In the genomic region with DNA sequence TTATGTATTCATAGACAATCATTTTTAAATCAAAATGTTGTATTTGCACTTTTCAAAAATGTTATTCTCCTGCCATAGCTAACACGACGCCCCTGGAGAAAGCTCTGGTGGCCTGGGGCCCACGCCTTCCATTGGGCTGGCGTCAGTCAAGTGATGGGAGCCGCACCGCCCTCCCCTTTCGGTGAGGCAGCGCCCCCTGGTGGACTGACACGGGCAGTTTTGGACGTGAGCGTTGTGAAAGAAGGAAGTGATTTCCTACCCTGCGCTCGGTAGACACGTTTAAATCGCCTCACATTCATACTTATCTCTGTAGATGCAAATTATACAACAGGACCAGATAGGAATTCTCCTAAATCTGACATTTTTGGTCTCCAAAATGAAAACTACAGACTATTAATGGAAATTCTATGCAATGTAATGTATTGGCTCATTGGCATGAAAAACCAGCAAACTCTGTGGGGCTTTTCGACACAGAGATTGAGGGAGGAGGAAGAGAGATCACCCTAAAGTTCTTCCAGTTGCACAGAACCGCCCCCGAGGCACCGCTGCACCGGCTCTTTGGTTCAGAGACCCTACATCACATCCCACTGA, we compare ENCODE assay signal across 9 cellular contexts.
DNase-seq lines count a peak whose midpoint lies in the region; ATAC-seq and TF ChIP-seq lines count a peak whose summit lies in the region.
"Had no signal": no experiment of that assay in that cellular context is flagged by ENCODE, and none has a peak within 500 bp of the region (broad histone marks: within the 10 kb centered on the region; RNA-seq: fewer than 3 reads in every experiment).

No MANE protein-coding gene starts in this region.

- H3K27ac ChIP-seq in OCI-LY1 (ENCODE audit: low read depth, low read length, poor library complexity, severe bottlenecking), result no peak overlapping the region
- H3K27ac ChIP-seq in right lobe of liver, result no peak overlapping the region
- H3K27ac ChIP-seq: SJSA1 had no signal

- CTCF ChIA-PET in MCF 10A (lab: Yijun Ruan, JAX), result interaction anchor here (0.5 to 3.3 kb wide), 19 partner anchors 8 to 1670 kb away, joined by 3 to 21 read pairs (median 3); no protein-coding TSS in a partner anchor

- no peak overlapping the region for H3K27ac Mint-ChIP-seq in MCF 10A (ENCODE audit: low read depth, unreplicated experiment)
- H3K27ac Mint-ChIP-seq in stimulated activated naive B cell treated with anti-CD40 and anti-IgM and Interleukin-4, amounts not matched to agents 10 μg/mL and 1 μg/mL and 100 μg/mL, for 72 hours, result no peak overlapping the region

- H3K36me3 ChIP-seq in OCI-LY1 (ENCODE audit: insufficient read depth, low read length) (no peaks in the 10 kb centered on the region), right lobe of liver (no peaks in the 10 kb centered on the region)
- H3K36me3 ChIP-seq: SJSA1 had no signal

- peak; percentile 92 for ATAC-seq in HG03439 (IDR thresholded peaks at IDR 0.05; ENCODE audit: unreplicated experiment)
- peak; percentile 60 to 74 (median 70) for ATAC-seq in right lobe of liver
- ATAC-seq in stimulated activated naive B cell treated with anti-CD40 and anti-IgM and Interleukin-4, amounts not matched to agents 10 μg/mL and 1 μg/mL and 100 μg/mL, for 72 hours (replicated peaks), result peak; percentile 85 to 93
- no peak for ATAC-seq in HG02588 (IDR thresholded peaks at IDR 0.05; ENCODE audit: unreplicated experiment)

- H3F3A ChIP-seq in OCI-LY1 (ENCODE audit: insufficient read depth, low read length), result no peaks in the 10 kb centered on the region

- no peaks in the 10 kb centered on the region for H3K9me3 Mint-ChIP-seq in MCF 10A (ENCODE audit: unreplicated experiment)
- H3K9me3 Mint-ChIP-seq in stimulated activated naive B cell treated with anti-CD40 and anti-IgM and Interleukin-4, amounts not matched to agents 10 μg/mL and 1 μg/mL and 100 μg/mL, for 72 hours, result peaks cover 0 to 1% of the 10 kb centered on the region in 2 donors

- no peak overlapping the region for H3K4me2 ChIP-seq in OCI-LY1 (ENCODE audit: low read length)

- H3K27me3 ChIP-seq in OCI-LY1 (ENCODE audit: insufficient read depth, low read length) (no peaks in the 10 kb centered on the region), right lobe of liver (no peaks in the 10 kb centered on the region)
- H3K27me3 ChIP-seq: SJSA1 had no signal

- no peaks in the 10 kb centered on the region for H3K36me3 Mint-ChIP-seq in MCF 10A (ENCODE audit: insufficient read depth, unreplicated experiment)
- no peaks in the 10 kb centered on the region for H3K36me3 Mint-ChIP-seq in stimulated activated naive B cell treated with anti-CD40 and anti-IgM and Interleukin-4, amounts not matched to agents 10 μg/mL and 1 μg/mL and 100 μg/mL, for 72 hours

- TF ChIP-seq CTCF in OCI-LY1 (IDR thresholded peaks at IDR 0.05; ENCODE audit: low read length) (peak; percentile 79), MCF 10A (IDR thresholded peaks at IDR 0.05; ENCODE audit: unreplicated experiment) (peak; percentile 66), right lobe of liver (IDR thresholded peaks at IDR 0.05) (peak; percentile 19 to 73 (median 61))

- no peak for TF ChIP-seq POLR2A in right lobe of liver (IDR thresholded peaks at IDR 0.05)

- H3K4me3 ChIP-seq in OCI-LY1 (ENCODE audit: low read depth, low read length, poor library complexity, severe bottlenecking) (no peak overlapping the region), right lobe of liver (no peak overlapping the region)
- H3K4me3 ChIP-seq: SJSA1 had no signal

- H2AFZ ChIP-seq in OCI-LY1 (ENCODE audit: low read length), result no peak overlapping the region

- no peaks in the 10 kb centered on the region for H3K9me3 ChIP-seq in OCI-LY1 (ENCODE audit: low read length)
- no peaks in the 10 kb centered on the region for H3K9me3 ChIP-seq in right lobe of liver
- H3K9me3 ChIP-seq: SJSA1 had no signal

- no peaks in the 10 kb centered on the region for H4K20me1 ChIP-seq in OCI-LY1 (ENCODE audit: insufficient read depth, low read length)

- no peaks in the 10 kb centered on the region for H3K4me1 Mint-ChIP-seq in MCF 10A (ENCODE audit: insufficient read depth, unreplicated experiment)
- H3K4me1 Mint-ChIP-seq in stimulated activated naive B cell treated with anti-CD40 and anti-IgM and Interleukin-4, amounts not matched to agents 10 μg/mL and 1 μg/mL and 100 μg/mL, for 72 hours, result peaks cover 0 to 8% of the 10 kb centered on the region in 2 donors

- POLR2A ChIA-PET in MCF 10A (lab: Yijun Ruan, JAX), result no interaction called here

- no peaks in the 10 kb centered on the region for H3K27me3 Mint-ChIP-seq in MCF 10A (ENCODE audit: insufficient read depth, unreplicated experiment)
- H3K27me3 Mint-ChIP-seq in stimulated activated naive B cell treated with anti-CD40 and anti-IgM and Interleukin-4, amounts not matched to agents 10 μg/mL and 1 μg/mL and 100 μg/mL, for 72 hours, result peaks cover 0 to 5% of the 10 kb centered on the region in 2 donors

- intact Hi-C loops in MCF 10A (cut with micrococcal nuclease) (no loop called here), right lobe of liver (cut with DNase I) (no loop called here)

- H3K4me1 ChIP-seq in OCI-LY1 (ENCODE audit: insufficient read depth, low read length, severe bottlenecking) (no peaks in the 10 kb centered on the region), right lobe of liver (no peaks in the 10 kb centered on the region)
- H3K4me1 ChIP-seq: SJSA1 had no signal

- H3K79me2 ChIP-seq in OCI-LY1 (ENCODE audit: insufficient read depth, low read length), result no peaks in the 10 kb centered on the region

- 13% methylated on average over 16 of the region's 20 CpGs for WGBS in right lobe of liver (ENCODE audit: insufficient coverage, low coverage, low lambda C conversion rate, missing lambda C conversion rate)

- no peaks in the 10 kb centered on the region for H3K9me2 ChIP-seq in OCI-LY1 (ENCODE audit: low read depth, low read length)

- BruUV-seq in MCF 10A (replicated peaks; lab: Mats Ljungman, UMichigan), result no TSS peak

- no peak overlapping the region for H3K4me3 Mint-ChIP-seq in MCF 10A (ENCODE audit: unreplicated experiment)
- no peak overlapping the region for H3K4me3 Mint-ChIP-seq in stimulated activated naive B cell treated with anti-CD40 and anti-IgM and Interleukin-4, amounts not matched to agents 10 μg/mL and 1 μg/mL and 100 μg/mL, for 72 hours

- H3K9ac ChIP-seq in OCI-LY1 (ENCODE audit: low read length), result no peak overlapping the region

- DNase-seq in COR-L47 (lab: John Stamatoyannopoulos, UW), result peak; percentile 77
- DNase-seq in GM19240 (ENCODE audit: insufficient read length, low spot score), result peak; percentile 10
- peak; percentile 61 for DNase-seq in MCF 10A (ENCODE audit: unreplicated experiment)
- DNase-seq in right lobe of liver, result peak; percentile 49 to 60 (median 51)
- DNase-seq in stimulated activated naive B cell treated with anti-CD40 and anti-IgM and Interleukin-4, amounts not matched to agents 10 μg/mL and 1 μg/mL and 100 μg/mL, for 72 hours, result peak; percentile 39

Comparison
In these comparisons a context has a peak if more than half of its experiments do, and no peak if none do; other contexts are left out.
1. DNase-seq: peak in every context shown above with its lines; median percentile 77 in COR-L47; 61 in MCF 10A; 51 in right lobe of liver; 39 in stimulated activated naive B cell treated with anti-CD40 and anti-IgM and Interleukin-4, amounts not matched to agents 10 μg/mL and 1 μg/mL and 100 μg/mL, for 72 hours; 10 in GM19240.